In genomic region chr10:128859738-128860386, GRCh38 we compare ENCODE assay signal across 8 cellular contexts.
DNase-seq lines count a peak whose midpoint lies in the region; ATAC-seq and TF ChIP-seq lines count a peak whose summit lies in the region.

No MANE protein-coding gene starts in this region.

- TF ChIP-seq CTCF in heart left ventricle (IDR thresholded peaks at IDR 0.05) (peak; percentile 36 to 73 (median 66)), epithelial cell of proximal tubule (conservative IDR thresholded peaks at IDR 0.05; ENCODE audit: low read depth, low read length) (peak; percentile 72)

- H3K4me3 ChIP-seq in heart left ventricle (no peak overlapping the region), epithelial cell of proximal tubule (ENCODE audit: low read depth, low read length) (no peak overlapping the region)

- no peak overlapping the region for H3K27ac ChIP-seq in heart left ventricle

- no peaks in the 10 kb centered on the region for H3K9me3 ChIP-seq in heart left ventricle

- 75 to 80% (median 76%) methylated on average over 8 of the region's 8 CpGs for WGBS in heart left ventricle, 4 donors

- no peaks in the 10 kb centered on the region for H3K27me3 ChIP-seq in heart left ventricle

- TF ChIP-seq POLR2A in heart left ventricle (IDR thresholded peaks at IDR 0.05), result no peak

- no peak for ATAC-seq in heart left ventricle
- ATAC-seq in left cardiac atrium, result no peak
- no peak for ATAC-seq in HG03045 (IDR thresholded peaks at IDR 0.05; ENCODE audit: unreplicated experiment)

- H3K36me3 ChIP-seq in heart left ventricle, result no peaks in the 10 kb centered on the region

- peaks cover 0 to 16% (median 12%) of the 10 kb centered on the region in 12 donors for H3K4me1 ChIP-seq in heart left ventricle

- intact Hi-C loops in heart left ventricle (cut with DNase I), result loop anchor here (1.0 to 10.0 kb wide), 8 partner anchors 113 to 595 kb away; no protein-coding TSS in a partner anchor
- intact Hi-C loops in left cardiac atrium (cut with DNase I), result loop anchor here (5.0 to 10.0 kb wide), 3 partner anchors 225 to 315 kb away; no protein-coding TSS in a partner anchor

- DNase-seq in heart left ventricle (peak in 1 of 5 donors; percentile 30), left cardiac atrium (no peak), NCI-H748 (lab: John Stamatoyannopoulos, UW; ENCODE audit: unreplicated experiment) (peak; percentile 46), epithelial cell of proximal tubule (ENCODE audit: low read depth) (no peak), NCI-H510A treated with DMSO at 0.1 percent for 48 hours (lab: John Stamatoyannopoulos, UW) (no peak)
- peak; percentile 13 to 18 for DNase-seq in stimulated activated CD4-positive, alpha-beta T cell treated with anti-CD3 and anti-CD28 coated beads, Interleukin-4, amount 100 ng/mL, for 48 hours (ENCODE audit: low read depth in 2 of 2)
- no peak for DNase-seq in activated effector memory CD4-positive, alpha-beta T cell treated with anti-CD3 and anti-CD28 coated beads, Interleukin-2, amount 50 U/mL, for 16 hours

Comparison
In these comparisons a context has a peak if more than half of its experiments do, and no peak if none do; other contexts are left out.
1. DNase-seq: peak in NCI-H748 (single experiment) and stimulated activated CD4-positive, alpha-beta T cell treated with anti-CD3 and anti-CD28 coated beads, Interleukin-4, amount 100 ng/mL, for 48 hours (2 of 2); none in left cardiac atrium (single experiment), epithelial cell of proximal tubule (single experiment), NCI-H510A treated with DMSO at 0.1 percent for 48 hours (single experiment) and activated effector memory CD4-positive, alpha-beta T cell treated with anti-CD3 and anti-CD28 coated beads, Interleukin-2, amount 50 U/mL, for 16 hours (single experiment).